ENCODE assay signal across 15 cellular contexts in genomic region chr13:20416223-20416622, GRCh38.
"Had no signal": no experiment of that assay in that cellular context is flagged by ENCODE, and none has a peak within 500 bp of the region (broad histone marks: within the 10 kb centered on the region; RNA-seq: fewer than 3 reads in every experiment).

No MANE protein-coding gene starts in this region.

- H3K27me3 Mint-ChIP-seq: activated B cell treated with CpG ODN at 0.5 μM for 24 hours; activated CD4-positive, alpha-beta memory T cell treated with anti-CD3 and anti-CD28 coated beads for 36 hours; activated T-helper 17 cell treated with anti-CD3 and anti-CD28 coated beads, Interleukin-2, amount 50 U/mL, for 72 hours had no signal

- H3K27ac Mint-ChIP-seq: activated B cell treated with CpG ODN at 0.5 μM for 24 hours; activated CD4-positive, alpha-beta memory T cell treated with anti-CD3 and anti-CD28 coated beads for 36 hours; activated T-helper 17 cell treated with anti-CD3 and anti-CD28 coated beads, Interleukin-2, amount 50 U/mL, for 72 hours; mesothelial cell of epicardium; natural killer cell treated with Interleukin-12 subunit alpha and Interleukin-12 subunit beta and Interleukin-15 and Interleukin-18, amount 100 ng/mL, for 72 hours had no signal

- H3K4me3 Mint-ChIP-seq: activated B cell treated with CpG ODN at 0.5 μM for 24 hours; activated CD4-positive, alpha-beta memory T cell treated with anti-CD3 and anti-CD28 coated beads for 36 hours; activated T-helper 17 cell treated with anti-CD3 and anti-CD28 coated beads, Interleukin-2, amount 50 U/mL, for 72 hours; mesothelial cell of epicardium; natural killer cell treated with Interleukin-12 subunit alpha and Interleukin-12 subunit beta and Interleukin-15 and Interleukin-18, amount 100 ng/mL, for 72 hours had no signal

- H3K9me3 Mint-ChIP-seq: natural killer cell treated with Interleukin-12 subunit alpha and Interleukin-12 subunit beta and Interleukin-15 and Interleukin-18, amount 100 ng/mL, for 72 hours had no signal

- ATAC-seq: activated T-helper 17 cell treated with anti-CD3 and anti-CD28 coated beads, Interleukin-2, amount 50 U/mL, for 72 hours; natural killer cell treated with Interleukin-12 subunit alpha and Interleukin-12 subunit beta and Interleukin-15 and Interleukin-18, amount 100 ng/mL, for 72 hours had no signal

- DNase-seq: activated B cell treated with CpG ODN at 0.5 μM for 24 hours; activated CD4-positive, alpha-beta memory T cell treated with anti-CD3 and anti-CD28 coated beads for 36 hours; activated CD4-positive, alpha-beta T cell treated with anti-CD3 and anti-CD28 coated beads for 4 hours; activated naive CD4-positive, alpha-beta T cell; activated T-cell treated with anti-CD3 and anti-CD28 coated beads for 4 hours; dermis blood vessel endothelial cell; effector memory CD4-positive, alpha-beta T cell; left colon; posterior cingulate gyrus; stimulated activated CD4-positive, alpha-beta T cell treated with anti-CD3 and anti-CD28 coated beads, Interleukin-12 subunit alpha, Interleukin-12 subunit beta, amount 100 ng/mL, for 4 hours; stimulated activated CD4-positive, alpha-beta T cell treated with anti-CD3 and anti-CD28 coated beads, Interleukin-1b, Interleukin-23, amount 100 ng/mL, for 48 hours; stimulated activated naive CD4-positive, alpha-beta T cell treated with Interleukin-2 at 50 U/mL for 16 hours had no signal
